ENCODE assay signal across 23 cellular contexts in genomic region chr10:11521860-11522259, GRCh38.
DNase-seq lines count a peak whose midpoint lies in the region; ATAC-seq, FAIRE-seq and TF ChIP-seq lines count a peak whose summit lies in the region.
"Had no signal": no experiment of that assay in that cellular context is flagged by ENCODE, and none has a peak within 500 bp of the region (broad histone marks: within the 10 kb centered on the region; RNA-seq: fewer than 3 reads in every experiment).

No MANE protein-coding gene starts in this region.

- no peak overlapping the region for H3K9ac ChIP-seq in fibroblast of lung (ENCODE audit: insufficient read depth, low read length)
- H3K9ac ChIP-seq in liver (ENCODE audit: low read depth in 1 of 2, low read length in 2 of 2), result no peak overlapping the region

- no peak for ATAC-seq in HG03571 (IDR thresholded peaks at IDR 0.05; ENCODE audit: unreplicated experiment)
- ATAC-seq: GM23338 had no signal

- H3K4me3 ChIP-seq in MG63 (no peak overlapping the region), fibroblast of lung (replicated peaks in 1 of 4; ENCODE audit: control extremely low read depth in 1 of 4, insufficient read depth in 1 of 4, low read depth in 3 of 4, low read length in 4 of 4) (no peak overlapping the region), liver (ENCODE audit: low read depth in 1 of 3, low read length in 3 of 3) (no peak overlapping the region)
- H3K4me3 ChIP-seq: esophagus squamous epithelium, GM23338, prostate gland, stomach had no signal

- no peaks in the 10 kb centered on the region; the same call in 1 of the 2 replicates for H3K36me3 ChIP-seq in MG63
- no peaks in the 10 kb centered on the region for H3K36me3 ChIP-seq in fibroblast of lung (ENCODE audit: control insufficient read depth, insufficient read depth, low read length)
- no peaks in the 10 kb centered on the region for H3K36me3 ChIP-seq in liver (ENCODE audit: control insufficient read depth in 4 of 4, insufficient read depth in 3 of 4, low read depth in 1 of 4, low read length in 3 of 4)
- H3K36me3 ChIP-seq: prostate gland had no signal

- H3K79me2 ChIP-seq in fibroblast of lung (ENCODE audit: control insufficient read depth, insufficient read depth, low read length), result no peaks in the 10 kb centered on the region

- DNase-seq in GM03348 (ENCODE audit: low spot score) (peak; percentile 46), MG63 (peak; percentile 45), fibroblast of lung (ENCODE audit: low read depth in 2 of 2) (peak; percentile 57 to 66), SW 1271 (lab: John Stamatoyannopoulos, UW) (no peak), GM12891 (ENCODE audit: insufficient read length, low spot score) (no peak), GDM1 (lab: John Stamatoyannopoulos, UW) (no peak)
- DNase-seq: activated CD4-positive, alpha-beta T cell treated with anti-CD3 and anti-CD28 coated beads, Interleukin-2, amount 50 U/mL, for 1 hour; activated effector memory CD4-positive, alpha-beta T cell treated with anti-CD3 and anti-CD28 coated beads, Interleukin-2, amount 50 U/mL, for 16 hours; AML-193; amniotic stem cell; effector CD4-positive, alpha-beta T cell; esophagus squamous epithelium; hippocampal formation; MM.1S; NCI-H524 treated with DMSO at 0.1 percent for 48 hours; SHP77 treated with DMSO at 0.1 percent for 48 hours; small intestine; stimulated activated CD4-positive, alpha-beta T cell treated with anti-CD3 and anti-CD28 coated beads, Interleukin-4, amount 100 ng/mL, for 1 hour; stomach had no signal

- no peak for TF ChIP-seq POLR2A in GM12891 (IDR thresholded peaks at IDR 0.05; ENCODE audit: low read depth, low read length)

- no peak overlapping the region for H3K4me2 ChIP-seq in fibroblast of lung (ENCODE audit: extremely low read depth, insufficient read depth, low read length)
- H3K4me2 ChIP-seq: GM23338 had no signal

- TF ChIP-seq RAD21 in liver (IDR thresholded peaks at IDR 0.05), result peak; percentile 10 to 41

- H3K27me3 ChIP-seq in MG63 (no peaks in the 10 kb centered on the region), fibroblast of lung (ENCODE audit: control insufficient read depth, insufficient read depth, low read length) (no peaks in the 10 kb centered on the region), liver (ENCODE audit: control insufficient read depth in 4 of 4, insufficient read depth in 4 of 4, low read length in 3 of 4) (no peaks in the 10 kb centered on the region)
- H3K27me3 ChIP-seq: esophagus squamous epithelium, stomach had no signal

- H4K20me1 ChIP-seq in fibroblast of lung (ENCODE audit: control insufficient read depth, extremely low read depth, insufficient read depth, low read length), result no peaks in the 10 kb centered on the region

- H3K4me1 ChIP-seq in fibroblast of lung (ENCODE audit: control insufficient read depth, extremely low read depth, insufficient read depth, low read length) (no peaks in the 10 kb centered on the region), liver (ENCODE audit: control insufficient read depth in 4 of 4, insufficient read depth in 4 of 4, low read length in 3 of 4) (peaks cover 0 to 53% (median 45%) of the 10 kb centered on the region in 4 donors)
- H3K4me1 ChIP-seq: prostate gland had no signal

- TF ChIP-seq CTCF in fibroblast of lung (conservative IDR thresholded peaks at IDR 0.05 in 1 of 2, IDR thresholded peaks at IDR 0.05 in 1 of 2; ENCODE audit: low read depth in 1 of 2, low read length in 2 of 2) (no peak), liver (IDR thresholded peaks at IDR 0.05; ENCODE audit: low read depth, low read length, missing input control) (no peak)

- no peak for FAIRE-seq in GM12891 (lab: Jason Lieb, UNC)
- FAIRE-seq: small intestine had no signal

- no peak overlapping the region for H2AFZ ChIP-seq in fibroblast of lung (ENCODE audit: low read length)
- H2AFZ ChIP-seq: GM23338 had no signal

- no peak overlapping the region for H3K27ac ChIP-seq in fibroblast of lung (ENCODE audit: insufficient read depth, low read length)
- H3K27ac ChIP-seq in liver (ENCODE audit: low read depth in 1 of 2, low read length in 2 of 2), result peak overlapping the region; percentile 58 to 80
- H3K27ac ChIP-seq: prostate gland had no signal

- H3K9me3 ChIP-seq in MG63 (no peaks in the 10 kb centered on the region), fibroblast of lung (ENCODE audit: control insufficient read depth, insufficient read depth, low read depth, low read length) (no peaks in the 10 kb centered on the region), liver (ENCODE audit: control insufficient read depth in 4 of 4, low read length in 3 of 4) (no peaks in the 10 kb centered on the region)
- H3K9me3 ChIP-seq: esophagus squamous epithelium, prostate gland, stomach had no signal

TF ChIP-seq in liver, 16 proteins besides CTCF, POLR2A, EP300 and RAD21:
- TF ChIP-seq YY1 (IDR thresholded peaks at IDR 0.05) (peak; percentile 36), HNF4A (conservative IDR thresholded peaks at IDR 0.05) (no peak), RXRA (IDR thresholded peaks at IDR 0.05) (peak in 1 of 2 donors; percentile 21)

TF ChIP-seq in GM12891, 5 proteins besides CTCF, POLR2A, EP300 and RAD21:
- TF ChIP-seq TAF1 (IDR thresholded peaks at IDR 0.05; ENCODE audit: low read depth, low read length) (no peak), SPI1 (IDR thresholded peaks at IDR 0.05; ENCODE audit: low read depth, low read length) (no peak), PAX5 (IDR thresholded peaks at IDR 0.05; ENCODE audit: insufficient read depth, low read length, severe bottlenecking) (no peak), POLR2AphosphoS5 (IDR thresholded peaks at IDR 0.05; ENCODE audit: low read depth, low read length) (no peak), POU2F2 (IDR thresholded peaks at IDR 0.05; ENCODE audit: low read depth, low read length) (no peak)

Comparison
In these comparisons a context has a peak if more than half of its experiments do, and no peak if none do; other contexts are left out.
1. DNase-seq: peak in GM03348 (single experiment), MG63 (single experiment) and fibroblast of lung (2 of 2); none in SW 1271 (0 of 2), GM12891 (single experiment) and GDM1 (single experiment).